In the genomic region with DNA sequence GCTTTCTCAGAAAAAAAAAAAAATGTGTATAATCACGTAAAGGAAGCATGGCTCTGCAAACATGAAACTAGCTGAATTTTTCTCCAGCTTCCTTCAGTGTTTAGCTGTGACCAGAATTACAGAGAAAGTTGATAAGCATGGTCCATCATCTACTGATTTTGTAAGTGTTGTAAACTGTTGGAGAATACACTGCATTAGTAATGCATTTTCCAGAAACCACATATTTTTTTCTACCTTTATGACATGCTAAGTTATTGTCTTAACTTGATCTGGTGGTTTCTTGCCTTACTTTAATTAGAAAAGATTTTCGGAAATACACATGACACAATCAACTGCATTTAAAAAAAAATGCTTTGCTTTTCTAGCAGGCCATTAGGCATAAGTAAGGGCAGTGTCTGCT, we compare ENCODE assay signal across 1 cellular context.
TF ChIP-seq lines count a peak whose summit lies in the region.

No MANE protein-coding gene starts in this region.

TF ChIP-seq in SK-N-SH treated with all-trans-retinoic acid at 6 μM for 48 hours, 23 proteins besides CTCF, POLR2A, EP300 and RAD21:
- TF ChIP-seq, protein P1, sequence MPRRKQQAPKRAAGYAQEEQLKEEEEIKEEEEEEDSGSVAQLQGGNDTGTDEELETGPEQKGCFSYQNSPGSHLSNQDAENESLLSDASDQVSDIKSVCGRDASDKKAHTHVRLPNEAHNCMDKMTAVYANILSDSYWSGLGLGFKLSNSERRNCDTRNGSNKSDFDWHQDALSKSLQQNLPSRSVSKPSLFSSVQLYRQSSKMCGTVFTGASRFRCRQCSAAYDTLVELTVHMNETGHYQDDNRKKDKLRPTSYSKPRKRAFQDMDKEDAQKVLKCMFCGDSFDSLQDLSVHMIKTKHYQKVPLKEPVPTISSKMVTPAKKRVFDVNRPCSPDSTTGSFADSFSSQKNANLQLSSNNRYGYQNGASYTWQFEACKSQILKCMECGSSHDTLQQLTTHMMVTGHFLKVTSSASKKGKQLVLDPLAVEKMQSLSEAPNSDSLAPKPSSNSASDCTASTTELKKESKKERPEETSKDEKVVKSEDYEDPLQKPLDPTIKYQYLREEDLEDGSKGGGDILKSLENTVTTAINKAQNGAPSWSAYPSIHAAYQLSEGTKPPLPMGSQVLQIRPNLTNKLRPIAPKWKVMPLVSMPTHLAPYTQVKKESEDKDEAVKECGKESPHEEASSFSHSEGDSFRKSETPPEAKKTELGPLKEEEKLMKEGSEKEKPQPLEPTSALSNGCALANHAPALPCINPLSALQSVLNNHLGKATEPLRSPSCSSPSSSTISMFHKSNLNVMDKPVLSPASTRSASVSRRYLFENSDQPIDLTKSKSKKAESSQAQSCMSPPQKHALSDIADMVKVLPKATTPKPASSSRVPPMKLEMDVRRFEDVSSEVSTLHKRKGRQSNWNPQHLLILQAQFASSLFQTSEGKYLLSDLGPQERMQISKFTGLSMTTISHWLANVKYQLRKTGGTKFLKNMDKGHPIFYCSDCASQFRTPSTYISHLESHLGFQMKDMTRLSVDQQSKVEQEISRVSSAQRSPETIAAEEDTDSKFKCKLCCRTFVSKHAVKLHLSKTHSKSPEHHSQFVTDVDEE (CRISPR knock-in tag; IDR thresholded peaks at IDR 0.05): no peak
- no peak for TF ChIP-seq OSR1 (CRISPR knock-in tag; IDR thresholded peaks at IDR 0.05)
- TF ChIP-seq, protein P2, sequence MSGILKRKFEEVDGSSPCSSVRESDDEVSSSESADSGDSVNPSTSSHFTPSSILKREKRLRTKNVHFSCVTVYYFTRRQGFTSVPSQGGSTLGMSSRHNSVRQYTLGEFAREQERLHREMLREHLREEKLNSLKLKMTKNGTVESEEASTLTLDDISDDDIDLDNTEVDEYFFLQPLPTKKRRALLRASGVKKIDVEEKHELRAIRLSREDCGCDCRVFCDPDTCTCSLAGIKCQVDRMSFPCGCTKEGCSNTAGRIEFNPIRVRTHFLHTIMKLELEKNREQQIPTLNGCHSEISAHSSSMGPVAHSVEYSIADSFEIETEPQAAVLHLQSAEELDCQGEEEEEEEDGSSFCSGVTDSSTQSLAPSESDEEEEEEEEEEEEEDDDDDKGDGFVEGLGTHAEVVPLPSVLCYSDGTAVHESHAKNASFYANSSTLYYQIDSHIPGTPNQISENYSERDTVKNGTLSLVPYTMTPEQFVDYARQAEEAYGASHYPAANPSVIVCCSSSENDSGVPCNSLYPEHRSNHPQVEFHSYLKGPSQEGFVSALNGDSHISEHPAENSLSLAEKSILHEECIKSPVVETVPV (CRISPR knock-in tag; IDR thresholded peaks at IDR 0.05): no peak
- TF ChIP-seq RARB (CRISPR knock-in tag; IDR thresholded peaks at IDR 0.05): no peak
- no peak for TF ChIP-seq ZFP30 (CRISPR knock-in tag; IDR thresholded peaks at IDR 0.05)
- TF ChIP-seq, protein P3, sequence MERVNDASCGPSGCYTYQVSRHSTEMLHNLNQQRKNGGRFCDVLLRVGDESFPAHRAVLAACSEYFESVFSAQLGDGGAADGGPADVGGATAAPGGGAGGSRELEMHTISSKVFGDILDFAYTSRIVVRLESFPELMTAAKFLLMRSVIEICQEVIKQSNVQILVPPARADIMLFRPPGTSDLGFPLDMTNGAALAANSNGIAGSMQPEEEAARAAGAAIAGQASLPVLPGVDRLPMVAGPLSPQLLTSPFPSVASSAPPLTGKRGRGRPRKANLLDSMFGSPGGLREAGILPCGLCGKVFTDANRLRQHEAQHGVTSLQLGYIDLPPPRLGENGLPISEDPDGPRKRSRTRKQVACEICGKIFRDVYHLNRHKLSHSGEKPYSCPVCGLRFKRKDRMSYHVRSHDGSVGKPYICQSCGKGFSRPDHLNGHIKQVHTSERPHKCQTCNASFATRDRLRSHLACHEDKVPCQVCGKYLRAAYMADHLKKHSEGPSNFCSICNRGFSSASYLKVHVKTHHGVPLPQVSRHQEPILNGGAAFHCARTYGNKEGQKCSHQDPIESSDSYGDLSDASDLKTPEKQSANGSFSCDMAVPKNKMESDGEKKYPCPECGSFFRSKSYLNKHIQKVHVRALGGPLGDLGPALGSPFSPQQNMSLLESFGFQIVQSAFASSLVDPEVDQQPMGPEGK (CRISPR knock-in tag; IDR thresholded peaks at IDR 0.05; ENCODE audit: borderline replicate concordance): no peak
- TF ChIP-seq, protein P4, sequence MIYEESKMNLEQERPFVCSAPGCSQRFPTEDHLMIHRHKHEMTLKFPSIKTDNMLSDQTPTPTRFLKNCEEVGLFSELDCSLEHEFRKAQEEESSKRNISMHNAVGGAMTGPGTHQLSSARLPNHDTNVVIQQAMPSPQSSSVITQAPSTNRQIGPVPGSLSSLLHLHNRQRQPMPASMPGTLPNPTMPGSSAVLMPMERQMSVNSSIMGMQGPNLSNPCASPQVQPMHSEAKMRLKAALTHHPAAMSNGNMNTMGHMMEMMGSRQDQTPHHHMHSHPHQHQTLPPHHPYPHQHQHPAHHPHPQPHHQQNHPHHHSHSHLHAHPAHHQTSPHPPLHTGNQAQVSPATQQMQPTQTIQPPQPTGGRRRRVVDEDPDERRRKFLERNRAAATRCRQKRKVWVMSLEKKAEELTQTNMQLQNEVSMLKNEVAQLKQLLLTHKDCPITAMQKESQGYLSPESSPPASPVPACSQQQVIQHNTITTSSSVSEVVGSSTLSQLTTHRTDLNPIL (CRISPR knock-in tag; IDR thresholded peaks at IDR 0.05; ENCODE audit: low read depth): no peak
- TF ChIP-seq, protein P5, sequence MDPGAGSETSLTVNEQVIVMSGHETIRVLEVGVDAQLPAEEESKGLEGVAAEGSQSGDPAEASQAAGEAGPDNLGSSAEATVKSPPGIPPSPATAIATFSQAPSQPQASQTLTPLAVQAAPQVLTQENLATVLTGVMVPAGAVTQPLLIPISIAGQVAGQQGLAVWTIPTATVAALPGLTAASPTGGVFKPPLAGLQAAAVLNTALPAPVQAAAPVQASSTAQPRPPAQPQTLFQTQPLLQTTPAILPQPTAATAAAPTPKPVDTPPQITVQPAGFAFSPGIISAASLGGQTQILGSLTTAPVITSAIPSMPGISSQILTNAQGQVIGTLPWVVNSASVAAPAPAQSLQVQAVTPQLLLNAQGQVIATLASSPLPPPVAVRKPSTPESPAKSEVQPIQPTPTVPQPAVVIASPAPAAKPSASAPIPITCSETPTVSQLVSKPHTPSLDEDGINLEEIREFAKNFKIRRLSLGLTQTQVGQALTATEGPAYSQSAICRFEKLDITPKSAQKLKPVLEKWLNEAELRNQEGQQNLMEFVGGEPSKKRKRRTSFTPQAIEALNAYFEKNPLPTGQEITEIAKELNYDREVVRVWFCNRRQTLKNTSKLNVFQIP (CRISPR knock-in tag; IDR thresholded peaks at IDR 0.05; ENCODE audit: borderline replicate concordance, low read depth): no peak
- TF ChIP-seq ZNF565 (CRISPR knock-in tag; conservative IDR thresholded peaks at IDR 0.05; ENCODE audit: low read depth): no peak
- TF ChIP-seq TCF4 (CRISPR knock-in tag; IDR thresholded peaks at IDR 0.05; ENCODE audit: borderline replicate concordance): no peak
- TF ChIP-seq ESRRG (CRISPR knock-in tag; IDR thresholded peaks at IDR 0.05): no peak
- no peak for TF ChIP-seq BACH2 (CRISPR knock-in tag; IDR thresholded peaks at IDR 0.05; ENCODE audit: borderline replicate concordance)
- TF ChIP-seq ARNTL (CRISPR knock-in tag; IDR thresholded peaks at IDR 0.05; ENCODE audit: borderline replicate concordance, low read depth): no peak
- TF ChIP-seq SNAI2 (CRISPR knock-in tag; IDR thresholded peaks at IDR 0.05): no peak
- TF ChIP-seq CSDC2 (CRISPR knock-in tag; IDR thresholded peaks at IDR 0.05): no peak
- no peak for TF ChIP-seq GLIS3 (CRISPR knock-in tag; IDR thresholded peaks at IDR 0.05)
- no peak for TF ChIP-seq PPARA (CRISPR knock-in tag; IDR thresholded peaks at IDR 0.05; ENCODE audit: borderline replicate concordance)
- no peak for TF ChIP-seq ZNF70 (CRISPR knock-in tag; IDR thresholded peaks at IDR 0.05)
- TF ChIP-seq ISL1 (CRISPR knock-in tag; IDR thresholded peaks at IDR 0.05): no peak
TF ChIP-seq in SK-N-SH treated with all-trans-retinoic acid at 6 μM for 48 hours: peak in this region for 0.
